In genomic region chr1:193187114-193187513, GRCh38 we compare ENCODE assay signal across 16 cellular contexts. TPM values are rescaled to one million over a fixed set of nuclear protein-coding genes. Genes with fewer than 3 reads are reported as not detected.
DNase-seq lines count a peak whose midpoint lies in the region; ATAC-seq and TF ChIP-seq lines count a peak whose summit lies in the region.
"Had no signal": no experiment of that assay in that cellular context is flagged by ENCODE, and none has a peak within 500 bp of the region (broad histone marks: within the 10 kb centered on the region; RNA-seq: fewer than 3 reads in every experiment).

No MANE protein-coding gene starts in this region.

- H3K4me3 Mint-ChIP-seq in T-helper 17 cell (peak overlapping the region; percentile 96), type B pancreatic cell (peak overlapping the region; percentile 83)
- peak overlapping the region in 8 of 10 donors; percentile 14 to 82 (median 34) for H3K4me3 Mint-ChIP-seq in naive thymus-derived CD4-positive, alpha-beta T cell

- peaks cover 0 to 2% (median 0%) of the 10 kb centered on the region in 11 donors for H3K9me3 Mint-ChIP-seq in naive thymus-derived CD4-positive, alpha-beta T cell
- no peaks in the 10 kb centered on the region for H3K9me3 Mint-ChIP-seq in type B pancreatic cell
- H3K9me3 Mint-ChIP-seq: activated naive CD4-positive, alpha-beta T cell treated with anti-CD3 and anti-CD28 coated beads, Interleukin-2, amount 50 U/mL, for 24 hours had no signal

- H3K36me3 ChIP-seq in naive thymus-derived CD4-positive, alpha-beta T cell (ENCODE audit: control insufficient read depth in 2 of 3, insufficient read depth in 3 of 3, low read length in 3 of 3): no peaks in the 10 kb centered on the region

- H3K36me3 Mint-ChIP-seq in T-helper 17 cell (ENCODE audit: low read depth) (no peaks in the 10 kb centered on the region), type B pancreatic cell (peaks cover 9% of the 10 kb centered on the region)
- peaks cover 0 to 16% (median 6%) of the 10 kb centered on the region in 5 donors for H3K36me3 Mint-ChIP-seq in naive thymus-derived CD4-positive, alpha-beta T cell

- no peaks in the 10 kb centered on the region for H3K27me3 ChIP-seq in right cardiac atrium (ENCODE audit: control insufficient read depth, insufficient read depth)
- H3K27me3 ChIP-seq in naive thymus-derived CD4-positive, alpha-beta T cell (ENCODE audit: control insufficient read depth in 2 of 2, insufficient read depth in 2 of 2, low read length in 2 of 2): no peaks in the 10 kb centered on the region

- CTCF ChIA-PET in naive thymus-derived CD4-positive, alpha-beta T cell (lab: Charles Lee): interaction anchor here (1.2 to 1.3 kb wide), 2 partner anchors 11 to 1109 kb away, joined by 3 read pairs; no protein-coding TSS in a partner anchor

- H3K4me1 ChIP-seq in right cardiac atrium (ENCODE audit: control insufficient read depth, insufficient read depth, low read length): no peaks in the 10 kb centered on the region
- H3K4me1 ChIP-seq in naive thymus-derived CD4-positive, alpha-beta T cell (ENCODE audit: control insufficient read depth in 2 of 2, insufficient read depth in 2 of 2, low read length in 2 of 2): peaks cover 0 to 12% of the 10 kb centered on the region in 2 donors

- H3K4me3 ChIP-seq in right cardiac atrium (ENCODE audit: low read length): peak overlapping the region; percentile 58
- H3K4me3 ChIP-seq in naive thymus-derived CD4-positive, alpha-beta T cell (ENCODE audit: low read length): no peak overlapping the region
- H3K4me3 ChIP-seq: GM12878 had no signal

- DNase-seq in right cardiac atrium (no peak), left ventricle myocardium superior (no peak), T-helper 17 cell (no peak), type B pancreatic cell (ENCODE audit: extremely low spot score, unreplicated experiment) (no peak), NCI-H2029 (lab: John Stamatoyannopoulos, UW) (no peak)
- DNase-seq in naive thymus-derived CD4-positive, alpha-beta T cell: no peak
- DNase-seq in stimulated activated CD4-positive, alpha-beta T cell treated with anti-CD3 and anti-CD28 coated beads, Interleukin-4, amount 100 ng/mL, for 4 hours: no peak
- no peak for DNase-seq in activated CD4-positive, alpha-beta T cell treated with anti-CD3 and anti-CD28 coated beads for 4 hours
- DNase-seq: NCI-H1048, RPMI8226 had no signal

- no peak overlapping the region for H3K27ac ChIP-seq in right cardiac atrium (ENCODE audit: low read length)
- no peak overlapping the region for H3K27ac ChIP-seq in naive thymus-derived CD4-positive, alpha-beta T cell (ENCODE audit: low read depth, low read length)

- H3K27ac Mint-ChIP-seq in T-helper 17 cell: peak overlapping the region; percentile 91
- H3K27ac Mint-ChIP-seq in naive thymus-derived CD4-positive, alpha-beta T cell: peak overlapping the region in 4 of 9 donors; percentile 20 to 48 (median 23)
- H3K27ac Mint-ChIP-seq in type B pancreatic cell: no peak overlapping the region

- H3K9me3 ChIP-seq in right cardiac atrium (ENCODE audit: control insufficient read depth, low read length) (no peaks in the 10 kb centered on the region), T-helper 17 cell (ENCODE audit: control insufficient read depth, low read length, poor library complexity, severe bottlenecking) (peaks cover under 1% of the 10 kb centered on the region)
- no peaks in the 10 kb centered on the region for H3K9me3 ChIP-seq in naive thymus-derived CD4-positive, alpha-beta T cell (ENCODE audit: control insufficient read depth in 2 of 3, low read length in 3 of 3)

- no peak for TF ChIP-seq CTCF in type B pancreatic cell (conservative IDR thresholded peaks at IDR 0.05)

- H3K4me1 Mint-ChIP-seq in T-helper 17 cell (peaks cover 35% of the 10 kb centered on the region), type B pancreatic cell (ENCODE audit: unreplicated experiment) (peaks cover 27% of the 10 kb centered on the region)
- peaks cover 34 to 79% (median 68%) of the 10 kb centered on the region in 7 donors for H3K4me1 Mint-ChIP-seq in naive thymus-derived CD4-positive, alpha-beta T cell

- POLR2A ChIA-PET in naive thymus-derived CD4-positive, alpha-beta T cell (lab: Charles Lee): interaction anchor here (0.7 kb wide), 1 partner anchor 133 kb away, joined by 4 read pairs; no protein-coding TSS in a partner anchor

- intact Hi-C loops in right cardiac atrium (cut with DNase I) (loop anchor here in 2 of 4 donors (5.0 to 10.0 kb wide), 3 partner anchors 470 to 1108 kb away; no protein-coding TSS in a partner anchor), left ventricle myocardium superior (cut with micrococcal nuclease) (no loop called here)
- intact Hi-C loops in naive thymus-derived CD4-positive, alpha-beta T cell (cut with micrococcal nuclease): loop anchor here (2.0 to 10.0 kb wide), 3 partner anchors 24 to 1278 kb away; no protein-coding TSS in a partner anchor

- WGBS in right cardiac atrium: 63% methylated on average over 1 of the region's 1 CpG

- H3K27me3 Mint-ChIP-seq in T-helper 17 cell (no peaks in the 10 kb centered on the region), type B pancreatic cell (no peaks in the 10 kb centered on the region)
- no peaks in the 10 kb centered on the region for H3K27me3 Mint-ChIP-seq in naive thymus-derived CD4-positive, alpha-beta T cell
- H3K27me3 Mint-ChIP-seq: activated naive CD4-positive, alpha-beta T cell treated with anti-CD3 and anti-CD28 coated beads, Interleukin-2, amount 50 U/mL, for 24 hours had no signal

- no peak for ATAC-seq in right cardiac atrium
- no peak for ATAC-seq in left ventricle myocardium superior
- no peak for ATAC-seq in T-helper 17 cell
- ATAC-seq in naive thymus-derived CD4-positive, alpha-beta T cell: no peak

RNA-seq across cellular contexts. Expression of gene B3GALT2, which starts 0.7 kb away (rescaled TPM):
- total RNA-seq in right cardiac atrium (10 to 100 TPM; 36.4 to 73.5 (median 57.0) TPM), left ventricle myocardium superior (83.4 TPM), T-helper 17 cell (1 to 10 TPM; 3.3 to 6.0 TPM), type B pancreatic cell (ENCODE audit: low replicate concordance) (3.2 and 3.6 TPM in 2 replicates)
- 25.5 TPM for polyA plus RNA-seq in right cardiac atrium
- 1 to 10 TPM in 1 of 5 experiments, under 1 TPM in 3, not detected in 1; 0.27 to 3.2 (median 0.59) TPM for total RNA-seq in naive thymus-derived CD4-positive, alpha-beta T cell
- under 1 TPM; 0.07 to 0.10 TPM for polyA plus RNA-seq in naive thymus-derived CD4-positive, alpha-beta T cell
- total RNA-seq: bronchial epithelial cell, Daoy, endothelial cell of umbilical vein, GM12878, NCI-H460 had no signal
- polyA plus RNA-seq: endothelial cell of umbilical vein had no signal

Comparison
In these comparisons a context has a peak if more than half of its experiments do, and no peak if none do; other contexts are left out.
1. H3K4me3 Mint-ChIP-seq: peak in every context shown above with its lines; median percentile 96 in T-helper 17 cell; 83 in type B pancreatic cell; 34 in naive thymus-derived CD4-positive, alpha-beta T cell.